Comparison of ENCODE assay signal across 28 cellular contexts in genomic region chr9:21316032-21316842, GRCh38. TPM values are rescaled to one million over a fixed set of nuclear protein-coding genes. Genes with fewer than 3 reads are reported as not detected.
"Had no signal": no experiment of that assay in that cellular context is flagged by ENCODE, and none has a peak within 500 bp of the region (broad histone marks: within the 10 kb centered on the region; RNA-seq: fewer than 3 reads in every experiment).

No MANE protein-coding gene starts in this region.

- H3K27me3 Mint-ChIP-seq: activated naive CD4-positive, alpha-beta T cell treated with anti-CD3 and anti-CD28 coated beads, Interleukin-2, amount 50 U/mL, for 24 hours; stimulated activated naive CD8-positive, alpha-beta T cell treated with anti-CD3 and anti-CD28 coated beads, Interleukin-15, Interleukin-2, amounts not matched to agents 100 ng/mL and 50 ng/mL, for 24 hours had no signal

- H3K9me3 ChIP-seq: left lung, mucosa of descending colon, thyroid gland, upper lobe of right lung had no signal

- H2AFZ ChIP-seq: parathyroid adenoma had no signal

- H3K36me3 ChIP-seq: thyroid gland, WERI-Rb-1 had no signal

- H3K9ac ChIP-seq: parathyroid adenoma had no signal

- DNase-seq: activated CD4-positive, alpha-beta T cell treated with anti-CD3 and anti-CD28 coated beads, Interleukin-2, amount 50 U/mL, for 1 hour; activated CD4-positive, CD25-positive, alpha-beta regulatory T cell treated with anti-CD3 and anti-CD28 coated beads, Interleukin-2, amount 50 U/mL, for 72 hours; activated CD8-positive, alpha-beta T cell treated with anti-CD3 and anti-CD28 coated beads, Interleukin-2, amount 10 ng/mL, durations not matched to agents 7 days and 5 days; activated gamma-delta T cell treated with Interleukin-2 at 50 U/mL for 16 hours; activated T-cell treated with anti-CD3 and anti-CD28 coated beads, Interleukin-2, amount 50 U/mL, for 1 hour; aorta; caudate nucleus; dermis blood vessel endothelial cell; effector CD8-positive, alpha-beta T cell; erythroblast; left lung; nephron progenitor cell; stimulated activated CD4-positive, alpha-beta T cell treated with anti-CD3 and anti-CD28 coated beads, Interleukin-1b, Interleukin-23, amount 100 ng/mL, for 48 hours; upper lobe of right lung; WERI-Rb-1 had no signal

- H3K79me2 ChIP-seq: parathyroid adenoma had no signal

- H3K4me1 ChIP-seq: foreskin keratinocyte, left lung, parathyroid adenoma, upper lobe of right lung had no signal

- ATAC-seq: activated CD8-positive, alpha-beta T cell treated with anti-CD3 and anti-CD28 coated beads, Interleukin-2, amount 10 ng/mL, durations not matched to agents 7 days and 5 days; left lung; mucosa of descending colon; upper lobe of right lung had no signal

- H3K9me3 Mint-ChIP-seq: activated naive CD4-positive, alpha-beta T cell treated with anti-CD3 and anti-CD28 coated beads, Interleukin-2, amount 50 U/mL, for 24 hours; stimulated activated naive CD8-positive, alpha-beta T cell treated with anti-CD3 and anti-CD28 coated beads, Interleukin-15, Interleukin-2, amounts not matched to agents 100 ng/mL and 50 ng/mL, for 24 hours; T-helper 2 cell treated with Interferon-gamma antibody and Interleukin-4, amounts not matched to agents 5 μg/mL and 100 μg/mL, for 36 hours had no signal

- H3K27ac ChIP-seq: foreskin keratinocyte, left lung, parathyroid adenoma, skin epidermis, thyroid gland, upper lobe of right lung, WERI-Rb-1 had no signal

- H3K27ac Mint-ChIP-seq: activated CD8-positive, alpha-beta T cell treated with anti-CD3 and anti-CD28 coated beads, Interleukin-2, amount 10 ng/mL, durations not matched to agents 7 days and 5 days; activated naive CD4-positive, alpha-beta T cell treated with anti-CD3 and anti-CD28 coated beads, Interleukin-2, amount 50 U/mL, for 24 hours; brain; nephron progenitor cell; stimulated activated naive CD8-positive, alpha-beta T cell treated with anti-CD3 and anti-CD28 coated beads, Interleukin-15, Interleukin-2, amounts not matched to agents 100 ng/mL and 50 ng/mL, for 24 hours; T-helper 2 cell treated with Interferon-gamma antibody and Interleukin-4, amounts not matched to agents 5 μg/mL and 100 μg/mL, for 36 hours had no signal

- H3K4me3 ChIP-seq: left lung, mucosa of descending colon, skin epidermis, thyroid gland, upper lobe of right lung had no signal

- H3K4me1 Mint-ChIP-seq: nephron progenitor cell had no signal

- H3K4me3 Mint-ChIP-seq: activated CD8-positive, alpha-beta T cell treated with anti-CD3 and anti-CD28 coated beads, Interleukin-2, amount 10 ng/mL, durations not matched to agents 7 days and 5 days; activated naive CD4-positive, alpha-beta T cell treated with anti-CD3 and anti-CD28 coated beads, Interleukin-2, amount 50 U/mL, for 24 hours; brain; nephron progenitor cell; stimulated activated naive CD8-positive, alpha-beta T cell treated with anti-CD3 and anti-CD28 coated beads, Interleukin-15, Interleukin-2, amounts not matched to agents 100 ng/mL and 50 ng/mL, for 24 hours; T-helper 2 cell treated with Interferon-gamma antibody and Interleukin-4, amounts not matched to agents 5 μg/mL and 100 μg/mL, for 36 hours had no signal

- H3K27me3 ChIP-seq: left lung, thyroid gland had no signal

RNA-seq across cellular contexts. Expression of gene IFNA5, which starts 11.1 kb away (rescaled TPM):
- total RNA-seq: activated CD8-positive, alpha-beta T cell treated with anti-CD3 and anti-CD28 coated beads, Interleukin-2, amount 10 ng/mL, durations not matched to agents 7 days and 5 days; dermis blood vessel endothelial cell; fibroblast of lung; foreskin keratinocyte; kidney epithelial cell; left lung; pulmonary artery endothelial cell; right cardiac atrium; thyroid gland; upper lobe of right lung had no signal

RNA-seq across cellular contexts. Expression of gene IFNA6, which starts 34.5 kb away (rescaled TPM):
- total RNA-seq: activated CD8-positive, alpha-beta T cell treated with anti-CD3 and anti-CD28 coated beads, Interleukin-2, amount 10 ng/mL, durations not matched to agents 7 days and 5 days; aorta; dermis blood vessel endothelial cell; fibroblast of lung; foreskin keratinocyte; kidney epithelial cell; left lung; mucosa of descending colon; pulmonary artery endothelial cell; right cardiac atrium; thyroid gland; upper lobe of right lung had no signal

RNA-seq across cellular contexts. Expression of gene IFNA13, which starts 51.6 kb away (rescaled TPM):
- total RNA-seq: activated CD8-positive, alpha-beta T cell treated with anti-CD3 and anti-CD28 coated beads, Interleukin-2, amount 10 ng/mL, durations not matched to agents 7 days and 5 days; aorta; dermis blood vessel endothelial cell; fibroblast of lung; foreskin keratinocyte; kidney epithelial cell; left lung; mucosa of descending colon; pulmonary artery endothelial cell; right cardiac atrium; thyroid gland; upper lobe of right lung had no signal
